ENCODE assay signal across 8 cellular contexts in genomic region chr4:88177981-88178632, GRCh38. TPM values are rescaled to one million over a fixed set of nuclear protein-coding genes. Genes with fewer than 3 reads are reported as not detected.
DNase-seq lines count a peak whose midpoint lies in the region; TF ChIP-seq lines count a peak whose summit lies in the region.

No MANE protein-coding gene starts in this region.

- H3K4me3 ChIP-seq in mesendoderm (ENCODE audit: low read length) (no peak overlapping the region), WERI-Rb-1 (ENCODE audit: low read depth, low read length) (no peak overlapping the region), ovary (no peak overlapping the region)

- no peaks in the 10 kb centered on the region for H3K9me3 ChIP-seq in WERI-Rb-1 (ENCODE audit: severe bottlenecking)
- H3K9me3 ChIP-seq in ovary, result no peaks in the 10 kb centered on the region

- peak; percentile 64 for DNase-seq in Caki2 (ENCODE audit: low read depth)
- peak; percentile 84 for DNase-seq in LoVo (ENCODE audit: low spot score)
- peak; percentile 81 for DNase-seq in cerebellar cortex (ENCODE audit: low spot score)
- DNase-seq in mesendoderm, result peak; percentile 98
- DNase-seq in WERI-Rb-1, result no peak
- DNase-seq in middle frontal gyrus (ENCODE audit: extremely low spot score, low spot score), result no peak
- no peak for DNase-seq in NCI-H446 treated with DMSO at 0.1 percent for 48 hours (lab: John Stamatoyannopoulos, UW)
- no peak for DNase-seq in ovary

- H4K5ac ChIP-seq in mesendoderm (ENCODE audit: low read length), result no peak overlapping the region

- H2BK15ac ChIP-seq in mesendoderm (replicated peaks; ENCODE audit: low read depth), result no peak overlapping the region

- WGBS in mesendoderm (ENCODE audit: extremely low coverage, insufficient coverage, low lambda C conversion rate), result no CpG with 5 or more reads among the region's 4 CpGs
- 60 to 69% (median 61%) methylated on average over 4 of the region's 4 CpGs for WGBS in ovary, 3 donors

- peak overlapping the region; percentile 79 for H3K56ac ChIP-seq in mesendoderm (ENCODE audit: low read length)

- H3K4me1 ChIP-seq in mesendoderm (ENCODE audit: control insufficient read depth, low read depth, low read length), result peaks cover 8% of the 10 kb centered on the region
- H3K4me1 ChIP-seq in ovary (ENCODE audit: insufficient read depth), result no peaks in the 10 kb centered on the region

- H3K4ac ChIP-seq in mesendoderm (ENCODE audit: low read depth, low read length), result peak overlapping the region; percentile 98

- H3K9ac ChIP-seq in mesendoderm (ENCODE audit: low read length), result no peak overlapping the region

- no peaks in the 10 kb centered on the region for H3K27me3 ChIP-seq in mesendoderm (ENCODE audit: insufficient read depth, low read length, poor library complexity)
- no peaks in the 10 kb centered on the region for H3K27me3 ChIP-seq in WERI-Rb-1 (ENCODE audit: insufficient read depth, low read depth, severe bottlenecking)
- no peaks in the 10 kb centered on the region for H3K27me3 ChIP-seq in ovary

- H3K23ac ChIP-seq in mesendoderm (ENCODE audit: low read length), result no peak overlapping the region

- peak overlapping the region; percentile 52 for H3K18ac ChIP-seq in mesendoderm (ENCODE audit: low read length)

- H3K27ac ChIP-seq in mesendoderm (ENCODE audit: low read depth, low read length) (peak overlapping the region; percentile 84), WERI-Rb-1 (no peak overlapping the region), ovary (no peak overlapping the region)

- in situ Hi-C loops in Caki2 (cut with HindIII; ENCODE audit: low pct_unique_long_range_greater_than_20kb, low sequenced_read_pairs), result no loop called here

- TF ChIP-seq EP300 in ovary (IDR thresholded peaks at IDR 0.05), result no peak

- TF ChIP-seq CTCF in WERI-Rb-1 (IDR thresholded peaks at IDR 0.05; ENCODE audit: low read depth, low read length) (no peak), ovary (IDR thresholded peaks at IDR 0.05) (no peak)

- no peak overlapping the region for H2AK5ac ChIP-seq in mesendoderm (ENCODE audit: low read length)

- intact Hi-C loops in ovary (cut with DNase I), result no loop called here

- H3K36me3 ChIP-seq in mesendoderm (ENCODE audit: control insufficient read depth, insufficient read depth, low read length) (no peaks in the 10 kb centered on the region), WERI-Rb-1 (no peaks in the 10 kb centered on the region), ovary (no peaks in the 10 kb centered on the region)

- peak overlapping the region; percentile 55 for H2BK120ac ChIP-seq in mesendoderm (ENCODE audit: low read depth, low read length)

- H2BK5ac ChIP-seq in mesendoderm (ENCODE audit: low read length), result peak overlapping the region; percentile 64

- H3K79me2 ChIP-seq in mesendoderm (ENCODE audit: control insufficient read depth, insufficient read depth, low read length), result no peaks in the 10 kb centered on the region

- H3K79me1 ChIP-seq in mesendoderm (ENCODE audit: low read length), result no peaks in the 10 kb centered on the region

- no peak overlapping the region for H4K8ac ChIP-seq in mesendoderm (ENCODE audit: low read depth, low read length)

- TF ChIP-seq POLR2A in ovary (IDR thresholded peaks at IDR 0.05), result no peak

- no peak overlapping the region for H3K4me2 ChIP-seq in mesendoderm (ENCODE audit: low read length)

RNA-seq across cellular contexts. Expression of gene ABCG2, which starts 19.7 kb away (rescaled TPM):
- 1.2 and 12.8 TPM in 2 replicates for total RNA-seq in Caki2 (2014; rRNA removed; shearing (Covaris generic); ENCODE audit: low replicate concordance)
- polyA plus RNA-seq in mesendoderm (2013, experiment 1 of 2), result 19.2 TPM
- polyA plus RNA-seq in mesendoderm (2013, experiment 2 of 2), result 19.5 TPM
- 10 to 100 TPM in 1 of 7 donors, 1 to 10 TPM in 6; 5.9 to 20.1 (median 6.7) TPM for total RNA-seq in ovary
- 10 to 100 TPM in 1 of 2 donors, 1 to 10 TPM in 1; 4.4 to 13.0 TPM for polyA plus RNA-seq in ovary

Comparison
In these comparisons a context has a peak if more than half of its experiments do, and no peak if none do; other contexts are left out.
1. DNase-seq: peak in Caki2 (single experiment), LoVo (single experiment), cerebellar cortex (single experiment) and mesendoderm (single experiment); none in WERI-Rb-1 (single experiment), middle frontal gyrus (single experiment), NCI-H446 treated with DMSO at 0.1 percent for 48 hours (single experiment) and ovary (0 of 5).